Comparison of ENCODE assay signal across 23 cellular contexts in genomic region chr4:133324491-133324890, GRCh38.
"Had no signal": no experiment of that assay in that cellular context is flagged by ENCODE, and none has a peak within 500 bp of the region (broad histone marks: within the 10 kb centered on the region; RNA-seq: fewer than 3 reads in every experiment).

No MANE protein-coding gene starts in this region.

- DNase-seq: stimulated activated CD4-positive, alpha-beta T cell treated with anti-CD3 and anti-CD28 coated beads, Interleukin-2, amount 100 ng/mL, for 48 hours; stimulated activated CD4-positive, alpha-beta T cell treated with anti-CD3 and anti-CD28 coated beads, Interleukin-4, amount 100 ng/mL, for 1 hour; stimulated activated CD4-positive, alpha-beta T cell treated with anti-CD3 and anti-CD28 coated beads, Interleukin-4, amount 100 ng/mL, for 24 hours; stimulated activated CD4-positive, alpha-beta T cell treated with anti-CD3 and anti-CD28 coated beads, Interleukin-4, amount 100 ng/mL, for 4 hours; stimulated activated CD8-positive, alpha-beta memory T cell treated with anti-CD3 and anti-CD28 coated beads, Interleukin-4, amount 100 ng/mL, for 48 hours; stimulated activated naive B cell treated with anti-CD40 and anti-IgM and Interleukin-4, amounts not matched to agents 10 μg/mL and 1 μg/mL and 100 μg/mL, for 72 hours; stimulated activated naive CD4-positive, alpha-beta T cell; stimulated activated naive CD4-positive, alpha-beta T cell treated with Interleukin-2 at 50 U/mL for 16 hours; stimulated activated naive CD8-positive, alpha-beta T cell treated with anti-CD3 and anti-CD28 coated beads, Interleukin-15, amount 100 ng/mL, for 72 hours; stimulated activated naive CD8-positive, alpha-beta T cell treated with anti-CD3 and anti-CD28 coated beads, Interleukin-15, Interleukin-2, amounts not matched to agents 100 U/mL and 50 U/mL, for 24 hours; stomach; substantia nigra; testis; thyroid gland; tibial artery; transverse colon; upper lobe of right lung; uterus had no signal

- H3K4me1 ChIP-seq: stomach, suprapubic skin, testis, thyroid gland, tibial artery, tibial nerve, transverse colon, upper lobe of left lung, upper lobe of right lung, uterus, vagina had no signal

- H3K27me3 ChIP-seq: stomach, suprapubic skin, testis, thyroid gland, tibial artery, tibial nerve, transverse colon, upper lobe of left lung, upper lobe of right lung, uterus, vagina had no signal

- H3K4me3 ChIP-seq: stomach, suprapubic skin, testis, thoracic aorta, thyroid gland, tibial artery, tibial nerve, transverse colon, upper lobe of left lung, upper lobe of right lung, uterus, vagina had no signal

- H3K9me3 ChIP-seq: stomach, suprapubic skin, testis, thoracic aorta, thyroid gland, tibial artery, tibial nerve, transverse colon, upper lobe of left lung, upper lobe of right lung, uterus, vagina had no signal

- H3K27ac ChIP-seq: stomach, suprapubic skin, testis, thoracic aorta, thyroid gland, tibial artery, tibial nerve, transverse colon, upper lobe of left lung, upper lobe of right lung, uterus, vagina had no signal

- H3K36me3 ChIP-seq: stomach, suprapubic skin, thoracic aorta, thyroid gland, tibial artery, tibial nerve, transverse colon, upper lobe of left lung, upper lobe of right lung, uterus, vagina had no signal
